ENCODE assay signal across 18 cellular contexts in the genomic region with DNA sequence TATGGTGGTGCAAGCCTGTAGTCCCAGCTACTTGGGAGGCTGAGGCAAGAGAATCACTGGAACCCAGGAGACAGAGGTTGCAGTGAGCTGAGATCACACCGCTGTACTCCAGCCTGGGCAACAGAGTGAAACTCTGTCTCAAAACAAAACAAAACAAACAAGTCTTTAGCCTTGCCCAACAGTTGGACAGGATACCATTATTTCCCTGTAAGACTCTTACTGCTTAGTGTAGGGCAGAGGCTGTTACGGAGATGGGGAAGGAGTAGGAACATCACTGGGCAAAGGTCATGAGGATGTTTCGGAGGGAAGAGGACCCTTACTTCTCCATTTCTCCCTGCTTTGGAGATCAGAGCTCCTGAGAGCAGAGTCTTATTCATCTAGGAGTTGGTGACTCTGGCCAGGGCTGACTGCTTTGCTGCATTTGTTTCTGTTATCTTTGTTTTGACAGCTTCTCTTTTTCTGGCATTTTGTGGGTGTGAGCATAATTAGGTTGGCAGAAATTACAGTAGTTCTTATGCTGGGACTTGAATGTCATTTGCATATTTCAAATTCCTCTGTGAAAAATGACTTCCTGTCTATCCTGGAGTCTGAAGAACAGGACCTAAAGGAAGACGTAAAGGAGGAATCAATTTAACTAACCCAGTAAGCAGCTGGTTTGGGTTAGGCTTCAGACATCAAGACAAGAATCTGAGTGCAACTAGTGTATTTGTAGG.
DNase-seq lines count a peak whose midpoint lies in the region; ATAC-seq and TF ChIP-seq lines count a peak whose summit lies in the region.
"Had no signal": no experiment of that assay in that cellular context is flagged by ENCODE, and none has a peak within 500 bp of the region (broad histone marks: within the 10 kb centered on the region; RNA-seq: fewer than 3 reads in every experiment).

No MANE protein-coding gene starts in this region.

- H3K9me3 Mint-ChIP-seq in osteocyte (ENCODE audit: unreplicated experiment) = no peaks in the 10 kb centered on the region
- H3K9me3 Mint-ChIP-seq in activated CD8-positive, alpha-beta memory T cell treated with anti-CD3 and anti-CD28 coated beads, Interleukin-2, amount 10 ng/mL, durations not matched to agents 7 days and 5 days (ENCODE audit: low read depth) = no peaks in the 10 kb centered on the region
- H3K9me3 Mint-ChIP-seq: stimulated activated naive CD8-positive, alpha-beta T cell treated with anti-CD3 and anti-CD28 coated beads, Interleukin-15, amount 100 ng/mL, for 72 hours had no signal

- H3K27me3 Mint-ChIP-seq in osteocyte (ENCODE audit: unreplicated experiment) = no peaks in the 10 kb centered on the region
- no peaks in the 10 kb centered on the region for H3K27me3 Mint-ChIP-seq in activated CD8-positive, alpha-beta memory T cell treated with anti-CD3 and anti-CD28 coated beads, Interleukin-2, amount 10 ng/mL, durations not matched to agents 7 days and 5 days
- H3K27me3 Mint-ChIP-seq: stimulated activated naive CD8-positive, alpha-beta T cell treated with anti-CD3 and anti-CD28 coated beads, Interleukin-15, amount 100 ng/mL, for 72 hours had no signal

- TF ChIP-seq EP300 in SK-N-SH (IDR thresholded peaks at IDR 0.05; ENCODE audit: borderline replicate concordance in 1 of 2, low read depth in 1 of 2, low read length in 1 of 2) = no peak

- H2AFZ ChIP-seq in SK-N-SH (ENCODE audit: low read depth) = no peak overlapping the region

- TF ChIP-seq CTCF in SK-N-SH (IDR thresholded peaks at IDR 0.05) = no peak
- TF ChIP-seq CTCF in osteocyte (IDR thresholded peaks at IDR 0.05) = no peak

- no peaks in the 10 kb centered on the region for H4K20me1 ChIP-seq in SK-N-SH (ENCODE audit: insufficient read depth)
- H4K20me1 ChIP-seq: BLaER1 treated with 17β-estradiol and CSF1 and Interleukin-3, amounts not matched to agents 10 nM and 100 nM had no signal

- no peaks in the 10 kb centered on the region for H3K27me3 ChIP-seq in SK-N-SH (ENCODE audit: insufficient read depth)
- H3K27me3 ChIP-seq: BLaER1 treated with 17β-estradiol and CSF1 and Interleukin-3, amounts not matched to agents 10 nM and 100 nM; esophagus squamous epithelium; Peyer's patch had no signal

- no peak for ATAC-seq in activated CD8-positive, alpha-beta memory T cell treated with anti-CD3 and anti-CD28 coated beads, Interleukin-2, amount 10 ng/mL, durations not matched to agents 7 days and 5 days
- ATAC-seq: stimulated activated naive CD8-positive, alpha-beta T cell treated with anti-CD3 and anti-CD28 coated beads, Interleukin-15, amount 100 ng/mL, for 72 hours had no signal

- no peaks in the 10 kb centered on the region for H3K9me2 ChIP-seq in SK-N-SH

- no peak overlapping the region for H3K4me3 Mint-ChIP-seq in osteocyte (ENCODE audit: unreplicated experiment)
- no peak overlapping the region for H3K4me3 Mint-ChIP-seq in activated CD8-positive, alpha-beta memory T cell treated with anti-CD3 and anti-CD28 coated beads, Interleukin-2, amount 10 ng/mL, durations not matched to agents 7 days and 5 days
- H3K4me3 Mint-ChIP-seq: stimulated activated naive CD8-positive, alpha-beta T cell treated with anti-CD3 and anti-CD28 coated beads, Interleukin-15, amount 100 ng/mL, for 72 hours had no signal

- no peaks in the 10 kb centered on the region for H3K36me3 ChIP-seq in SK-N-SH (replicated peaks in 1 of 2; ENCODE audit: control insufficient read depth in 1 of 2, insufficient read depth in 2 of 2, low read length in 1 of 2)
- H3K36me3 ChIP-seq: Peyer's patch, prostate gland had no signal

- H3K4me3 ChIP-seq in SK-N-SH (ENCODE audit: low read depth in 2 of 2, low read length in 1 of 2) = no peak overlapping the region
- H3K4me3 ChIP-seq: BLaER1 treated with 17β-estradiol and CSF1 and Interleukin-3, amounts not matched to agents 10 nM and 100 nM; esophagus squamous epithelium; Peyer's patch; prostate gland had no signal

- DNase-seq in EH (ENCODE audit: low read depth) (peak; percentile 81), SK-N-SH (no peak), fibroblast of gingiva (ENCODE audit: low read depth) (peak; percentile 59), osteocyte (ENCODE audit: extremely low spot score, unreplicated experiment) (peak; percentile 11), NCI-H2081 (lab: John Stamatoyannopoulos, UW) (no peak), cortex of kidney (lab: John Stamatoyannopoulos, UW) (no peak)
- DNase-seq in activated CD8-positive, alpha-beta memory T cell treated with anti-CD3 and anti-CD28 coated beads, Interleukin-2, amount 10 ng/mL, durations not matched to agents 7 days and 5 days = no peak
- DNase-seq: activated CD4-positive, CD25-positive, alpha-beta regulatory T cell; activated effector memory CD4-positive, alpha-beta T cell treated with Interleukin-2 at 50 U/mL for 16 hours; DMS79 treated with DMSO at 0.1 percent for 48 hours; esophagus squamous epithelium; GOT3; NCI-H1694; NCI-H510A treated with DMSO at 0.1 percent for 48 hours; Peyer's patch; stimulated activated naive CD8-positive, alpha-beta T cell treated with anti-CD3 and anti-CD28 coated beads, Interleukin-15, amount 100 ng/mL, for 72 hours had no signal

- POLR2A ChIA-PET in SK-N-SH (lab: Yijun Ruan, JAX) = no interaction called here

- H3K27ac Mint-ChIP-seq in osteocyte (ENCODE audit: unreplicated experiment) = no peak overlapping the region
- no peak overlapping the region for H3K27ac Mint-ChIP-seq in activated CD8-positive, alpha-beta memory T cell treated with anti-CD3 and anti-CD28 coated beads, Interleukin-2, amount 10 ng/mL, durations not matched to agents 7 days and 5 days
- H3K27ac Mint-ChIP-seq: stimulated activated naive CD8-positive, alpha-beta T cell treated with anti-CD3 and anti-CD28 coated beads, Interleukin-15, amount 100 ng/mL, for 72 hours had no signal

- no peaks in the 10 kb centered on the region for H3K9me3 ChIP-seq in SK-N-SH
- H3K9me3 ChIP-seq: BLaER1 treated with 17β-estradiol and CSF1 and Interleukin-3, amounts not matched to agents 10 nM and 100 nM; esophagus squamous epithelium; Peyer's patch; prostate gland had no signal

- no peak for TF ChIP-seq RAD21 in SK-N-SH (IDR thresholded peaks at IDR 0.05; ENCODE audit: low read length)

- no peaks in the 10 kb centered on the region for H3K79me2 ChIP-seq in SK-N-SH (ENCODE audit: insufficient read depth)

- H3K4me2 ChIP-seq in SK-N-SH = no peak overlapping the region

- peaks cover 4 to 6% of the 10 kb centered on the region in 2 experiments; a peak in 3 of 4 replicates for H3K4me1 ChIP-seq in SK-N-SH (ENCODE audit: control insufficient read depth in 1 of 2, insufficient read depth in 2 of 2, low read depth in 1 of 2, low read length in 1 of 2)
- H3K4me1 ChIP-seq: esophagus squamous epithelium, prostate gland had no signal

- peak overlapping the region; percentile 20 to 53; a peak in 2 of 4 replicates for H3K27ac ChIP-seq in SK-N-SH (ENCODE audit: low read depth in 2 of 2, low read length in 1 of 2)
- H3K27ac ChIP-seq: BLaER1 treated with 17β-estradiol and CSF1 and Interleukin-3, amounts not matched to agents 10 nM and 100 nM; esophagus squamous epithelium; Peyer's patch; prostate gland had no signal

- no peak overlapping the region for H3K9ac ChIP-seq in SK-N-SH
- H3K9ac ChIP-seq: BLaER1 treated with 17β-estradiol and CSF1 and Interleukin-3, amounts not matched to agents 10 nM and 100 nM had no signal

- CTCF ChIA-PET in SK-N-SH (lab: Yijun Ruan, JAX) = interaction anchor here (1.2 to 5.7 kb wide), 5 partner anchors 10 to 232 kb away, joined by 3 to 42 read pairs (median 3); a partner anchor contains a TSS
- CTCF ChIA-PET in activated CD8-positive, alpha-beta memory T cell treated with anti-CD3 and anti-CD28 coated beads, Interleukin-2, amount 10 ng/mL, durations not matched to agents 7 days and 5 days (lab: Charles Lee) = interaction anchor here (2.3 to 3.8 kb wide), 2 partner anchors 10 to 89 kb away, joined by 5 to 10 read pairs; a partner anchor contains a TSS

- whole genome bisulfite sequencing in SK-N-SH (ENCODE audit: low lambda C conversion rate) = 76% methylated on average over 4 of the region's 4 CpGs

- H3F3A ChIP-seq in SK-N-SH (replicated peaks; ENCODE audit: insufficient read depth) = peaks cover 5% of the 10 kb centered on the region

- H3K36me3 Mint-ChIP-seq in osteocyte (ENCODE audit: unreplicated experiment) = peaks cover 3% of the 10 kb centered on the region
- no peaks in the 10 kb centered on the region for H3K36me3 Mint-ChIP-seq in activated CD8-positive, alpha-beta memory T cell treated with anti-CD3 and anti-CD28 coated beads, Interleukin-2, amount 10 ng/mL, durations not matched to agents 7 days and 5 days

- H3K4me1 Mint-ChIP-seq in osteocyte (ENCODE audit: unreplicated experiment) = peaks cover 11% of the 10 kb centered on the region
- no peaks in the 10 kb centered on the region for H3K4me1 Mint-ChIP-seq in activated CD8-positive, alpha-beta memory T cell treated with anti-CD3 and anti-CD28 coated beads, Interleukin-2, amount 10 ng/mL, durations not matched to agents 7 days and 5 days
- H3K4me1 Mint-ChIP-seq: stimulated activated naive CD8-positive, alpha-beta T cell treated with anti-CD3 and anti-CD28 coated beads, Interleukin-15, amount 100 ng/mL, for 72 hours had no signal

TF ChIP-seq in SK-N-SH, 30 proteins besides CTCF, POLR2A, EP300 and RAD21:
- TF ChIP-seq NRF1 (IDR thresholded peaks at IDR 0.05; ENCODE audit: low read depth, low read length) (no peak), TEAD4 (IDR thresholded peaks at IDR 0.05; ENCODE audit: borderline replicate concordance, insufficient read depth) (no peak), SMC3 (IDR thresholded peaks at IDR 0.05; ENCODE audit: low read depth, low read length) (no peak), TCF12 (IDR thresholded peaks at IDR 0.05) (peak; percentile 8; the same call in 1 of the 2 replicates)

Comparison
In these comparisons a context has a peak if more than half of its experiments do, and no peak if none do; other contexts are left out.
1. DNase-seq: peak in EH (single experiment), fibroblast of gingiva (single experiment) and osteocyte (single experiment); none in SK-N-SH (single experiment), NCI-H2081 (0 of 2), cortex of kidney (single experiment) and activated CD8-positive, alpha-beta memory T cell treated with anti-CD3 and anti-CD28 coated beads, Interleukin-2, amount 10 ng/mL, durations not matched to agents 7 days and 5 days (single experiment).